Comparison of ENCODE assay signal across 8 cellular contexts in the genomic region with DNA sequence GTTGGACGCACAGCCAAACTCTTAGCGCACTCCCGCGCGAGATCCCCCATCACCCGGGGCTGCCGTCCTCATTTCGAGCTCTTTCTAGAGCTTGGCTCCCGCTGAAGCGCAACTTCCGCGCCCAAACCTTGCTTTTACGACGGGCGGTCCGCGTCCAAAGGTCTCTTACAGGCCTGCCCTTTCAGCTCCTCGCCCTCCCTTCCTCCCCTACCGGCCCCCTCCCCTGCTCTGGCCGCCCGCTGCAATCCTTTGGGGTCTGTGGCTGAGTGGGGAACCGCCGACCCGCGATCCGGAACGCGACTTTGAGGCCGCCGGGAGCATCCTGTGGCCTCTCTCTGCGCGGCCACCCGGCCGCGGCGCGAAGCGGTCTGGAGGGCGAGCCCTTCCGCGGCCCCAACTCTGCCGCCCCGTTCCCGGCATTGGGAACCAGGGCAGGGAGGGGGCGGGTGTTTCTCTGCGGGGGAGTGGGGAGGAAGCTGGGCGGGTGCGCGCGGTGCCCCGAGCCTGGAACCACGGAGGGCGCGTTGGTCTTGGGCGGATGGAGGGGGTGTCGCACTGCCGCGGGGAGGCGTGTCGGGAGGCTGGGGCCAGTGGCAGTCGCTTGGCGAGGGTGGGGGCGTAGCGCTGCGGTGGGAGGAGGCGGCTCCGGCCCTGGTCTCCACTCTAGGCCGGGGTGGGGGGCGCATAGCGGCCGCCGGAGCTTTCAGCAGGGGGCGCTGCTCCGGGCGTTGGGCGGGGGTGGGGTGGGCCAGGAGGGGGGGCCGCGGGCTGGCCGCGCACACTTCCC. TPM values are rescaled to one million over a fixed set of nuclear protein-coding genes. Genes with fewer than 3 reads are reported as not detected.
A peak's percentile ranks its signal among the peaks of the same experiment; 100 is the strongest.
DNase-seq lines count a peak whose midpoint lies in the region; ATAC-seq and TF ChIP-seq lines count a peak whose summit lies in the region.

GDF7 (plus strand) TSS at position 781 of the 787 bp plus-strand sequence. CDS start 96 bp downstream, outside the sequence.

- no peaks in the 10 kb centered on the region for H3K36me3 Mint-ChIP-seq in immature natural killer cell
- peaks cover 0 to 3% of the 10 kb centered on the region in 2 donors for H3K36me3 Mint-ChIP-seq in stimulated activated naive B cell treated with anti-CD40 and anti-IgM and Interleukin-4, amounts not matched to agents 10 μg/mL and 1 μg/mL and 100 μg/mL, for 72 hours

- H3K27me3 ChIP-seq in ascending aorta = no peaks in the 10 kb centered on the region

- H3K4me1 Mint-ChIP-seq in immature natural killer cell = peaks cover 11 to 12% of the 10 kb centered on the region in 2 donors
- H3K4me1 Mint-ChIP-seq in stimulated activated naive B cell treated with anti-CD40 and anti-IgM and Interleukin-4, amounts not matched to agents 10 μg/mL and 1 μg/mL and 100 μg/mL, for 72 hours = peaks cover 36 to 64% of the 10 kb centered on the region in 2 donors

- peak within 1 kb of the TSS; percentile 63 to 72 for H3K4me3 ChIP-seq in ascending aorta

- peaks cover 3 to 20% of the 10 kb centered on the region in 2 donors for H3K4me1 ChIP-seq in ascending aorta

- ATAC-seq in HG03442 (IDR thresholded peaks at IDR 0.05; ENCODE audit: unreplicated experiment) = peak; percentile 23
- ATAC-seq in stimulated activated naive B cell treated with anti-CD40 and anti-IgM and Interleukin-4, amounts not matched to agents 10 μg/mL and 1 μg/mL and 100 μg/mL, for 72 hours (replicated peaks) = peak; percentile 44 to 45
- no peak for ATAC-seq in HG02970 (IDR thresholded peaks at IDR 0.05; ENCODE audit: low FRiP score, unreplicated experiment)
- ATAC-seq in HG02678 (IDR thresholded peaks at IDR 0.05; ENCODE audit: unreplicated experiment) = no peak

- POLR2A ChIA-PET in GM10248 (lab: Yijun Ruan, JAX) = interaction anchor here (2.5 kb wide), 1 partner anchor 219 kb away, joined by 14 read pairs; the partner anchor contains the start of gene RHOB

- no peak for DNase-seq in GM10248 (ENCODE audit: extremely low spot score)
- peak; percentile 69 to 94 for DNase-seq in ascending aorta (ENCODE audit: low spot score in 2 of 2)
- peak; percentile 17 to 31 (median 25) for DNase-seq in immature natural killer cell
- DNase-seq in stimulated activated naive B cell treated with anti-CD40 and anti-IgM and Interleukin-4, amounts not matched to agents 10 μg/mL and 1 μg/mL and 100 μg/mL, for 72 hours = no peak
- DNase-seq in substantia nigra (lab: John Stamatoyannopoulos, UW) = no peak

- TF ChIP-seq CTCF in GM10248 (IDR thresholded peaks at IDR 0.05; ENCODE audit: control extremely low read depth, extremely low read depth, low read depth, missing control alignments) (peak; percentile 8), ascending aorta (IDR thresholded peaks at IDR 0.05) (peak in 2 of 3 experiments; percentile 53 to 71)

- CTCF ChIA-PET in GM10248 (lab: Yijun Ruan, JAX) = interaction anchor here (0.9 to 10.0 kb wide), 8 partner anchors 9 to 297 kb away, joined by 3 to 135 read pairs (median 7); partner anchors contain the start of gene HS1BP3

- H3K4me3 Mint-ChIP-seq in immature natural killer cell = peak within 1 kb of the TSS; percentile 75 to 84 (median 80)
- peak within 1 kb of the TSS; percentile 84 to 88 for H3K4me3 Mint-ChIP-seq in stimulated activated naive B cell treated with anti-CD40 and anti-IgM and Interleukin-4, amounts not matched to agents 10 μg/mL and 1 μg/mL and 100 μg/mL, for 72 hours

- H3K27ac Mint-ChIP-seq in immature natural killer cell = peak within 1 kb of the TSS in 1 of 6 donors; percentile 46
- peak within 1 kb of the TSS; percentile 84 for H3K27ac Mint-ChIP-seq in stimulated activated naive B cell treated with anti-CD40 and anti-IgM and Interleukin-4, amounts not matched to agents 10 μg/mL and 1 μg/mL and 100 μg/mL, for 72 hours

- intact Hi-C loops in ascending aorta (cut with DNase I) = loop anchor here (1.0 to 5.0 kb wide), 4 partner anchors 9 to 156 kb away; partner anchors contain the start of genes HS1BP3 and LDAH

- peaks cover 25 to 36% (median 28%) of the 10 kb centered on the region in 3 donors for H3K27me3 Mint-ChIP-seq in immature natural killer cell (ENCODE audit: low read depth in 3 of 3)
- H3K27me3 Mint-ChIP-seq in stimulated activated naive B cell treated with anti-CD40 and anti-IgM and Interleukin-4, amounts not matched to agents 10 μg/mL and 1 μg/mL and 100 μg/mL, for 72 hours = peaks cover 63 to 89% of the 10 kb centered on the region in 2 donors

- no peaks in the 10 kb centered on the region for H3K9me3 ChIP-seq in ascending aorta

- H3K27ac ChIP-seq in ascending aorta = peak within 1 kb of the TSS; percentile 95 to 96
- H3K27ac ChIP-seq in substantia nigra (ENCODE audit: low read depth, low read length, poor library complexity, severe bottlenecking) = no peak within 1 kb of the TSS

- H3K36me3 ChIP-seq in ascending aorta = peaks cover 13% of the 10 kb centered on the region in 2 donors

- H3K9me3 Mint-ChIP-seq in immature natural killer cell = no peaks in the 10 kb centered on the region
- no peaks in the 10 kb centered on the region for H3K9me3 Mint-ChIP-seq in stimulated activated naive B cell treated with anti-CD40 and anti-IgM and Interleukin-4, amounts not matched to agents 10 μg/mL and 1 μg/mL and 100 μg/mL, for 72 hours

RNA-seq across cellular contexts. Expression of gene GDF7, which starts in this region (rescaled TPM):
- total RNA-seq in ascending aorta = 11.6 TPM
- polyA plus RNA-seq in immature natural killer cell = not detected

Comparison
In these comparisons a context has a peak if more than half of its experiments do, and no peak if none do; other contexts are left out.
1. Peak in DNase-seq in immature natural killer cell; RNA of the gene not detected or under 1 TPM.
2. DNase-seq: peak in ascending aorta (2 of 2); none in GM10248 (single experiment), stimulated activated naive B cell treated with anti-CD40 and anti-IgM and Interleukin-4, amounts not matched to agents 10 μg/mL and 1 μg/mL and 100 μg/mL, for 72 hours (single experiment) and substantia nigra (0 of 49).
3. ATAC-seq: peak in HG03442 (single experiment) and stimulated activated naive B cell treated with anti-CD40 and anti-IgM and Interleukin-4, amounts not matched to agents 10 μg/mL and 1 μg/mL and 100 μg/mL, for 72 hours (2 of 2); none in HG02970 (single experiment) and HG02678 (single experiment).